9 cellular contexts compared by ENCODE assay signal in genomic region chr19:38003427-38004099, GRCh38.
DNase-seq lines count a peak whose midpoint lies in the region; ATAC-seq and TF ChIP-seq lines count a peak whose summit lies in the region.
"Had no signal": no experiment of that assay in that cellular context is flagged by ENCODE, and none has a peak within 500 bp of the region (broad histone marks: within the 10 kb centered on the region; RNA-seq: fewer than 3 reads in every experiment).

No MANE protein-coding gene starts in this region.

- ATAC-seq in WTC11 (peak; percentile 55), GM19328 (IDR thresholded peaks at IDR 0.05; ENCODE audit: unreplicated experiment) (no peak)

- peak; percentile 74 for DNase-seq in activated CD4-positive, alpha-beta memory T cell treated with anti-CD3 and anti-CD28 coated beads for 36 hours
- no peak for DNase-seq in activated CD4-positive, alpha-beta memory T cell treated with anti-CD3 and anti-CD28 coated beads, Interleukin-2, amount 10 ng/mL, durations not matched to agents 7 days and 5 days
- peak; percentile 91 to 96 for DNase-seq in NCI-H2081 (lab: John Stamatoyannopoulos, UW)
- peak; percentile 65 for DNase-seq in WTC11 (ENCODE audit: low spot score)
- DNase-seq in fibroblast of villous mesenchyme (ENCODE audit: low read depth) = peak; percentile 91
- DNase-seq in activated T-helper 2 cell treated with anti-CD3 and anti-CD28 coated beads, Interferon-gamma antibody, Interleukin-2, Interleukin-4, amounts not matched to agents 10 μg/mL and 5 μg/mL and 100 μg/mL, durations not matched to agents 14 hours and 24 hours and 36 hours (ENCODE audit: low spot score) = no peak

- H3K36me3 Mint-ChIP-seq in activated CD4-positive, alpha-beta memory T cell treated with anti-CD3 and anti-CD28 coated beads for 36 hours = no peaks in the 10 kb centered on the region
- no peaks in the 10 kb centered on the region for H3K36me3 Mint-ChIP-seq in activated CD4-positive, alpha-beta memory T cell treated with anti-CD3 and anti-CD28 coated beads, Interleukin-2, amount 10 ng/mL, durations not matched to agents 7 days and 5 days (ENCODE audit: low read depth)
- H3K36me3 Mint-ChIP-seq in WTC11 = no peaks in the 10 kb centered on the region
- H3K36me3 Mint-ChIP-seq in activated T-helper 2 cell treated with anti-CD3 and anti-CD28 coated beads, Interferon-gamma antibody, Interleukin-2, Interleukin-4, amounts not matched to agents 10 μg/mL and 5 μg/mL and 100 μg/mL, durations not matched to agents 14 hours and 24 hours and 36 hours (ENCODE audit: low read depth) = no peaks in the 10 kb centered on the region

- intact Hi-C loops in activated CD4-positive, alpha-beta memory T cell treated with anti-CD3 and anti-CD28 coated beads for 36 hours (cut with micrococcal nuclease) = loop anchor here (1.0 to 5.0 kb wide), 3 partner anchors 46 to 96 kb away; partner anchors contain the start of genes SIPA1L3 and WDR87
- intact Hi-C loops in activated T-helper 2 cell treated with anti-CD3 and anti-CD28 coated beads, Interferon-gamma antibody, Interleukin-2, Interleukin-4, amounts not matched to agents 10 μg/mL and 5 μg/mL and 100 μg/mL, durations not matched to agents 14 hours and 24 hours and 36 hours (cut with micrococcal nuclease) = no loop called here

- no peaks in the 10 kb centered on the region for H3K36me3 ChIP-seq in neutrophil

- H3K9me3 Mint-ChIP-seq in activated CD4-positive, alpha-beta memory T cell treated with anti-CD3 and anti-CD28 coated beads for 36 hours = no peaks in the 10 kb centered on the region
- no peaks in the 10 kb centered on the region for H3K9me3 Mint-ChIP-seq in activated CD4-positive, alpha-beta memory T cell treated with anti-CD3 and anti-CD28 coated beads, Interleukin-2, amount 10 ng/mL, durations not matched to agents 7 days and 5 days
- no peaks in the 10 kb centered on the region for H3K9me3 Mint-ChIP-seq in WTC11
- no peaks in the 10 kb centered on the region for H3K9me3 Mint-ChIP-seq in activated T-helper 2 cell treated with anti-CD3 and anti-CD28 coated beads, Interferon-gamma antibody, Interleukin-2, Interleukin-4, amounts not matched to agents 10 μg/mL and 5 μg/mL and 100 μg/mL, durations not matched to agents 14 hours and 24 hours and 36 hours
- H3K9me3 Mint-ChIP-seq: naive thymus-derived CD4-positive, alpha-beta T cell had no signal

- peaks cover 8% of the 10 kb centered on the region for H3K4me1 Mint-ChIP-seq in activated CD4-positive, alpha-beta memory T cell treated with anti-CD3 and anti-CD28 coated beads for 36 hours (ENCODE audit: low read depth)
- H3K4me1 Mint-ChIP-seq in activated CD4-positive, alpha-beta memory T cell treated with anti-CD3 and anti-CD28 coated beads, Interleukin-2, amount 10 ng/mL, durations not matched to agents 7 days and 5 days = no peaks in the 10 kb centered on the region
- peaks cover 7% of the 10 kb centered on the region; the same call in 1 of the 2 replicates for H3K4me1 Mint-ChIP-seq in WTC11
- no peaks in the 10 kb centered on the region for H3K4me1 Mint-ChIP-seq in activated T-helper 2 cell treated with anti-CD3 and anti-CD28 coated beads, Interferon-gamma antibody, Interleukin-2, Interleukin-4, amounts not matched to agents 10 μg/mL and 5 μg/mL and 100 μg/mL, durations not matched to agents 14 hours and 24 hours and 36 hours (ENCODE audit: low read depth)

- CTCF ChIA-PET in activated CD4-positive, alpha-beta memory T cell treated with anti-CD3 and anti-CD28 coated beads for 36 hours (lab: Charles Lee) = interaction anchor here (1.1 to 1.2 kb wide), 3 partner anchors 12 to 101 kb away, joined by 3 to 8 read pairs (median 4); no protein-coding TSS in a partner anchor
- CTCF ChIA-PET in activated CD4-positive, alpha-beta memory T cell treated with anti-CD3 and anti-CD28 coated beads, Interleukin-2, amount 10 ng/mL, durations not matched to agents 7 days and 5 days (lab: Charles Lee) = interaction anchor here (0.5 to 0.6 kb wide), 2 partner anchors 102 to 133 kb away, joined by 3 read pairs; no protein-coding TSS in a partner anchor
- CTCF ChIA-PET in WTC11 (lab: Charles Lee) = interaction anchor here (0.5 to 4.4 kb wide), 18 partner anchors 9 to 384 kb away, joined by 3 to 41 read pairs (median 4); partner anchors contain the start of genes GGN, SIPA1L3, WDR87 and ZNF607

- H3K4me3 ChIP-seq in fibroblast of villous mesenchyme (ENCODE audit: low read depth, low read length) (peak overlapping the region; percentile 52), neutrophil (ENCODE audit: low read depth in 1 of 2, low read length in 1 of 2) (peak overlapping the region; percentile 51 to 61)

- H3K4me3 Mint-ChIP-seq in activated CD4-positive, alpha-beta memory T cell treated with anti-CD3 and anti-CD28 coated beads for 36 hours = no peak overlapping the region
- no peak overlapping the region for H3K4me3 Mint-ChIP-seq in activated CD4-positive, alpha-beta memory T cell treated with anti-CD3 and anti-CD28 coated beads, Interleukin-2, amount 10 ng/mL, durations not matched to agents 7 days and 5 days
- H3K4me3 Mint-ChIP-seq in WTC11 = no peak overlapping the region
- H3K4me3 Mint-ChIP-seq in activated T-helper 2 cell treated with anti-CD3 and anti-CD28 coated beads, Interferon-gamma antibody, Interleukin-2, Interleukin-4, amounts not matched to agents 10 μg/mL and 5 μg/mL and 100 μg/mL, durations not matched to agents 14 hours and 24 hours and 36 hours (ENCODE audit: low read depth) = no peak overlapping the region

- H3K27ac ChIP-seq in neutrophil = peak overlapping the region; percentile 44

- no peaks in the 10 kb centered on the region for H3K27me3 Mint-ChIP-seq in activated CD4-positive, alpha-beta memory T cell treated with anti-CD3 and anti-CD28 coated beads for 36 hours
- no peaks in the 10 kb centered on the region for H3K27me3 Mint-ChIP-seq in activated CD4-positive, alpha-beta memory T cell treated with anti-CD3 and anti-CD28 coated beads, Interleukin-2, amount 10 ng/mL, durations not matched to agents 7 days and 5 days
- H3K27me3 Mint-ChIP-seq in WTC11 (ENCODE audit: low read depth) = no peaks in the 10 kb centered on the region
- H3K27me3 Mint-ChIP-seq in activated T-helper 2 cell treated with anti-CD3 and anti-CD28 coated beads, Interferon-gamma antibody, Interleukin-2, Interleukin-4, amounts not matched to agents 10 μg/mL and 5 μg/mL and 100 μg/mL, durations not matched to agents 14 hours and 24 hours and 36 hours (ENCODE audit: low read depth) = no peaks in the 10 kb centered on the region
- H3K27me3 Mint-ChIP-seq: naive thymus-derived CD4-positive, alpha-beta T cell had no signal

- no peaks in the 10 kb centered on the region for H3K9me3 ChIP-seq in neutrophil

- TF ChIP-seq CTCF in WTC11 (IDR thresholded peaks at IDR 0.05) = no peak
- no peak for TF ChIP-seq CTCF in fibroblast of villous mesenchyme (IDR thresholded peaks at IDR 0.05; ENCODE audit: insufficient read depth, low read depth, low read length)
- TF ChIP-seq CTCF in neutrophil (IDR thresholded peaks at IDR 0.05) = no peak

- POLR2A ChIA-PET in activated CD4-positive, alpha-beta memory T cell treated with anti-CD3 and anti-CD28 coated beads for 36 hours (lab: Charles Lee) = interaction anchor here (1.4 to 1.8 kb wide), 3 partner anchors 45 to 97 kb away, joined by 4 to 8 read pairs (median 7); partner anchors contain the start of genes SIPA1L3 and WDR87
- POLR2A ChIA-PET in activated CD4-positive, alpha-beta memory T cell treated with anti-CD3 and anti-CD28 coated beads, Interleukin-2, amount 10 ng/mL, durations not matched to agents 7 days and 5 days (lab: Charles Lee) = interaction anchor here (1.3 kb wide), 1 partner anchor 46 kb away, joined by 5 read pairs; no protein-coding TSS in a partner anchor
- POLR2A ChIA-PET in WTC11 (lab: Charles Lee) = interaction anchor here (0.6 to 3.4 kb wide), 14 partner anchors 9 to 224 kb away, joined by 3 to 31 read pairs (median 6); partner anchors contain the start of genes SIPA1L3, WDR87 and ZNF573

- H3K4me1 ChIP-seq in neutrophil (ENCODE audit: control insufficient read depth in 1 of 2, insufficient read depth in 1 of 2, low read depth in 1 of 2, low read length in 1 of 2) = peaks cover 18 to 22% of the 10 kb centered on the region in 2 experiments

- H3K27me3 ChIP-seq in neutrophil = no peaks in the 10 kb centered on the region

- no peak overlapping the region for H3K27ac Mint-ChIP-seq in activated CD4-positive, alpha-beta memory T cell treated with anti-CD3 and anti-CD28 coated beads for 36 hours
- no peak overlapping the region for H3K27ac Mint-ChIP-seq in activated CD4-positive, alpha-beta memory T cell treated with anti-CD3 and anti-CD28 coated beads, Interleukin-2, amount 10 ng/mL, durations not matched to agents 7 days and 5 days
- no peak overlapping the region for H3K27ac Mint-ChIP-seq in WTC11
- no peak overlapping the region for H3K27ac Mint-ChIP-seq in activated T-helper 2 cell treated with anti-CD3 and anti-CD28 coated beads, Interferon-gamma antibody, Interleukin-2, Interleukin-4, amounts not matched to agents 10 μg/mL and 5 μg/mL and 100 μg/mL, durations not matched to agents 14 hours and 24 hours and 36 hours

TF ChIP-seq in WTC11, 78 proteins besides CTCF, POLR2A, EP300 and RAD21 (continues in another document):
- TF ChIP-seq MAX (CRISPR knock-in tag; IDR thresholded peaks at IDR 0.05) (peak; percentile 57; the same call in 1 of the 2 replicates), E2F4 (CRISPR knock-in tag; IDR thresholded peaks at IDR 0.05; ENCODE audit: borderline replicate concordance, low read depth) (no peak)

Comparison
In these comparisons a context has a peak if more than half of its experiments do, and no peak if none do; other contexts are left out.
1. DNase-seq: peak in activated CD4-positive, alpha-beta memory T cell treated with anti-CD3 and anti-CD28 coated beads for 36 hours (single experiment), NCI-H2081 (2 of 2), WTC11 (single experiment) and fibroblast of villous mesenchyme (single experiment); none in activated CD4-positive, alpha-beta memory T cell treated with anti-CD3 and anti-CD28 coated beads, Interleukin-2, amount 10 ng/mL, durations not matched to agents 7 days and 5 days (single experiment) and activated T-helper 2 cell treated with anti-CD3 and anti-CD28 coated beads, Interferon-gamma antibody, Interleukin-2, Interleukin-4, amounts not matched to agents 10 μg/mL and 5 μg/mL and 100 μg/mL, durations not matched to agents 14 hours and 24 hours and 36 hours (single experiment).